ENCODE assay signal across 16 cellular contexts in genomic region chr11:43397251-43397650, GRCh38.
"Had no signal": no experiment of that assay in that cellular context is flagged by ENCODE, and none has a peak within 500 bp of the region (broad histone marks: within the 10 kb centered on the region; RNA-seq: fewer than 3 reads in every experiment).

No MANE protein-coding gene starts in this region.

- H3K4me3 Mint-ChIP-seq: dendritic cell treated with granulocyte-macrophage colony-stimulating factor and Interleukin-4, amounts not matched to agents 40 ng/mL and 50 ng/mL, for 4 days; memory B cell; stimulated activated memory B cell treated with anti-CD40 and anti-IgM and Interleukin-4, amounts not matched to agents 10 μg/mL and 1 μg/mL and 100 μg/mL, for 72 hours had no signal

- H3K9me3 Mint-ChIP-seq: dendritic cell treated with granulocyte-macrophage colony-stimulating factor and Interleukin-4, amounts not matched to agents 40 ng/mL and 50 ng/mL, for 4 days; memory B cell; naive thymus-derived CD4-positive, alpha-beta T cell; stimulated activated memory B cell treated with anti-CD40 and anti-IgM and Interleukin-4, amounts not matched to agents 10 μg/mL and 1 μg/mL and 100 μg/mL, for 72 hours had no signal

- DNase-seq: activated CD4-positive, alpha-beta T cell treated with anti-CD3 and anti-CD28 coated beads, Interleukin-2, amount 50 U/mL, for 4 hours; activated CD8-positive, alpha-beta memory T cell treated with anti-CD3 and anti-CD28 coated beads, Interleukin-2, amount 50 U/mL, for 4 hours; activated effector memory CD4-positive, alpha-beta T cell treated with Interleukin-2 at 50 U/mL for 16 hours; effector memory CD4-positive, alpha-beta T cell; foreskin fibroblast; left ventricle myocardium inferior; mucosa of descending colon; naive thymus-derived CD4-positive, alpha-beta T cell; pancreas; substantia nigra; transverse colon; WERI-Rb-1 had no signal

- H3K27ac Mint-ChIP-seq: dendritic cell treated with granulocyte-macrophage colony-stimulating factor and Interleukin-4, amounts not matched to agents 40 ng/mL and 50 ng/mL, for 4 days; memory B cell; naive thymus-derived CD4-positive, alpha-beta T cell; stimulated activated memory B cell treated with anti-CD40 and anti-IgM and Interleukin-4, amounts not matched to agents 10 μg/mL and 1 μg/mL and 100 μg/mL, for 72 hours had no signal

- ATAC-seq: mucosa of descending colon; naive thymus-derived CD4-positive, alpha-beta T cell; sciatic nerve; stimulated activated memory B cell treated with anti-CD40 and anti-IgM and Interleukin-4, amounts not matched to agents 10 μg/mL and 1 μg/mL and 100 μg/mL, for 72 hours had no signal

- H3K27me3 Mint-ChIP-seq: dendritic cell treated with granulocyte-macrophage colony-stimulating factor and Interleukin-4, amounts not matched to agents 40 ng/mL and 50 ng/mL, for 4 days; memory B cell; naive thymus-derived CD4-positive, alpha-beta T cell; stimulated activated memory B cell treated with anti-CD40 and anti-IgM and Interleukin-4, amounts not matched to agents 10 μg/mL and 1 μg/mL and 100 μg/mL, for 72 hours had no signal

- FAIRE-seq: pancreas had no signal

- H3K4me1 Mint-ChIP-seq: stimulated activated memory B cell treated with anti-CD40 and anti-IgM and Interleukin-4, amounts not matched to agents 10 μg/mL and 1 μg/mL and 100 μg/mL, for 72 hours had no signal
